ENCODE assay signal across 1 cellular context in genomic region chr12:128829870-128830504, GRCh38.
TF ChIP-seq lines count a peak whose summit lies in the region.

No MANE protein-coding gene starts in this region.

TF ChIP-seq in GM12878, 131 proteins besides CTCF, POLR2A, EP300 and RAD21 (continued from another document):
- TF ChIP-seq ELK1 (IDR thresholded peaks at IDR 0.05; ENCODE audit: low read depth, low read length): no peak
- peak; percentile 69; the same call in 1 of the 2 replicates for TF ChIP-seq CHD2 (IDR thresholded peaks at IDR 0.05; ENCODE audit: borderline replicate concordance, low read depth, low read length)
- no peak for TF ChIP-seq HDAC2 (IDR thresholded peaks at IDR 0.05)
- no peak for TF ChIP-seq NFXL1 (IDR thresholded peaks at IDR 0.05; ENCODE audit: borderline replicate concordance)
- TF ChIP-seq POLR2AphosphoS5 (IDR thresholded peaks at IDR 0.05; ENCODE audit: low read length): peak; percentile 81
- TF ChIP-seq PAX5 (IDR thresholded peaks at IDR 0.05; ENCODE audit: borderline replicate concordance, low read depth, low read length): peak; percentile 77; the same call in 1 of the 2 replicates
- no peak for TF ChIP-seq SMAD1 (IDR thresholded peaks at IDR 0.05; ENCODE audit: low read depth, partially characterized antibody)
- 0 out of 2 replicates have a peak, but pooled peaks have one; percentile 9 for TF ChIP-seq ATF3 (IDR thresholded peaks at IDR 0.05; ENCODE audit: borderline replicate concordance, extremely low read depth, low read depth, low read length)
- peak; percentile 82 for TF ChIP-seq CBX5 (IDR thresholded peaks at IDR 0.05; ENCODE audit: low read depth)
- no peak for TF ChIP-seq CHD4 (IDR thresholded peaks at IDR 0.05)
- peak; percentile 47 for TF ChIP-seq CUX1 (IDR thresholded peaks at IDR 0.05; ENCODE audit: insufficient replicate concordance, low read depth, low read length)
- no peak for TF ChIP-seq HSF1 (IDR thresholded peaks at IDR 0.05; ENCODE audit: low read depth, low read length)
- no peak for TF ChIP-seq RFX5 (IDR thresholded peaks at IDR 0.05; ENCODE audit: low read depth, low read length)
- peak; percentile 37; the same call in 1 of the 2 replicates for TF ChIP-seq YY1 (IDR thresholded peaks at IDR 0.05; ENCODE audit: low read depth, low read length)
- no peak for TF ChIP-seq HCFC1 (IDR thresholded peaks at IDR 0.05; ENCODE audit: low read length)
- TF ChIP-seq MEF2B (IDR thresholded peaks at IDR 0.05; ENCODE audit: partially characterized antibody, poor library complexity, severe bottlenecking): peak; percentile 59
- no peak for TF ChIP-seq TCF7 (IDR thresholded peaks at IDR 0.05; ENCODE audit: borderline replicate concordance)
- TF ChIP-seq NKRF (conservative IDR thresholded peaks at IDR 0.05): peak; percentile 68; the same call in 1 of the 2 replicates
- TF ChIP-seq CREB1 (IDR thresholded peaks at IDR 0.05; ENCODE audit: low read depth): peak; percentile 55
- TF ChIP-seq BCL11A (IDR thresholded peaks at IDR 0.05; ENCODE audit: low read depth, low read length): peak; percentile 70
- no peak for TF ChIP-seq SIX5 (IDR thresholded peaks at IDR 0.05; ENCODE audit: low read depth, low read length, severe bottlenecking)
- peak; percentile 35 for TF ChIP-seq PBX3 (IDR thresholded peaks at IDR 0.05; ENCODE audit: insufficient replicate concordance, low read depth, low read length)
- no peak for TF ChIP-seq ZNF592 (IDR thresholded peaks at IDR 0.05)
- peak; percentile 99 for TF ChIP-seq SMARCA5 (IDR thresholded peaks at IDR 0.05)
- TF ChIP-seq FOXM1 (IDR thresholded peaks at IDR 0.05; ENCODE audit: low read depth, low read length): peak; percentile 11; the same call in 1 of the 2 replicates
- 0 out of 2 replicates have a peak, but pooled peaks have one; percentile 22 for TF ChIP-seq TAF1 (IDR thresholded peaks at IDR 0.05; ENCODE audit: borderline replicate concordance, low read depth, low read length)
- TF ChIP-seq MTA2 (IDR thresholded peaks at IDR 0.05; ENCODE audit: low read depth): peak; percentile 64
- TF ChIP-seq SKIL (IDR thresholded peaks at IDR 0.05; ENCODE audit: low read depth, poor library complexity, severe bottlenecking): peak; percentile 95
- TF ChIP-seq SPI1 (IDR thresholded peaks at IDR 0.05; ENCODE audit: borderline replicate concordance, insufficient read depth, low read depth, low read length): peak; percentile 76; the same call in 1 of the 2 replicates
- no peak; the same call in 1 of the 2 replicates for TF ChIP-seq CBFB (IDR thresholded peaks at IDR 0.05; ENCODE audit: low read depth)
- no peak for TF ChIP-seq YBX1 (IDR thresholded peaks at IDR 0.05)
- peak; percentile 77 for TF ChIP-seq MAX (IDR thresholded peaks at IDR 0.05; ENCODE audit: low read depth, low read length)
TF ChIP-seq in GM12878: peak in this region for 52.
